ENCODE assay signal across 1 cellular context in the genomic region with DNA sequence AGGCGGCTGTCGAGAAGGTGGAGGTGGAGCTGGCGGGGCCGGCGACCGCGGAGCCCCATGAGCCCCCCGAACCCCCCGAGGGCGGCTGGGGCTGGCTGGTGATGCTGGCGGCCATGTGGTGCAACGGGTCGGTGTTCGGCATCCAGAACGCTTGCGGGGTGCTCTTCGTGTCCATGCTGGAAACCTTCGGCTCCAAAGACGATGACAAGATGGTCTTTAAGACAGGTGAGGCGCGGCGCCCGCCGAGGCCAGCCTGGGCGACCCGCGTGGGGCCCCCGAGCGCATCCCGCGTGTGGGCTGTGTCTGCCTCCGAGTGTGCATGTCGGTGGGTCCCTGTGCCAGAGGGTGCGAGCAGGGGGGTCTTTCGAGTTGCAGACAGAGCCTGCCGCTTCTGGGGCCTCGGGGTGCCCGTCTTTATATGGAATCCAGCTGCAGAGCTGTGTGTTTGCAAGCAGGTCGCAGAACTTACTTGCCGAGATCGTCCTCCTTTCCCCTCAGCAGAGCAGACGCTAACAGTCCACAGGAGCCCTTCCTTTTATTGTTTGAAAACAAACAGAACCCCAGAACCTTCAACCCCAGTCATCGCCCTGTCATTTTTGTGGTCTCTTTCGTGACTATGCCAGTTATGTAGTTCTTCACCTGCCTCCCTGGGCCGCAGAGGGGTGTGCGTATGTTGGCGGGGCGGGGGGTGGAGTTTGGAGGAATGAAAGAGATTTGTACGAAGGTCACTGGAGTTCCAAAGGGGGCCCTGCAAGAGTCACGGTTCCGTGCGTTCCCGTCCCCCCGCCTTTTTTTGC.
TF ChIP-seq lines count a peak whose summit lies in the region.

No MANE protein-coding gene starts in this region.

TF ChIP-seq in IMR-90, 13 proteins besides CTCF, POLR2A, EP300 and RAD21:
- TF ChIP-seq USF2 (IDR thresholded peaks at IDR 0.05; ENCODE audit: low read depth, low read length), result no peak
- no peak for TF ChIP-seq NFE2L2 (IDR thresholded peaks at IDR 0.05; ENCODE audit: low read depth, low read length)
- TF ChIP-seq BHLHE40 (IDR thresholded peaks at IDR 0.05; ENCODE audit: low read depth, low read length), result no peak
- TF ChIP-seq SMC3 (IDR thresholded peaks at IDR 0.05; ENCODE audit: low read depth, low read length), result no peak
- TF ChIP-seq RCOR1 (IDR thresholded peaks at IDR 0.05; ENCODE audit: insufficient replicate concordance, low read length), result no peak
- TF ChIP-seq ELK1 (IDR thresholded peaks at IDR 0.05; ENCODE audit: borderline replicate concordance, low read depth, low read length), result no peak
- TF ChIP-seq MAZ (IDR thresholded peaks at IDR 0.05; ENCODE audit: borderline replicate concordance, low read depth, low read length), result no peak
- TF ChIP-seq MAFK (IDR thresholded peaks at IDR 0.05; ENCODE audit: low read depth, low read length), result no peak
- TF ChIP-seq CHD1 (IDR thresholded peaks at IDR 0.05; ENCODE audit: low read depth, low read length), result no peak
- TF ChIP-seq RFX5 (IDR thresholded peaks at IDR 0.05; ENCODE audit: low read depth, low read length), result no peak
- TF ChIP-seq CEBPB (IDR thresholded peaks at IDR 0.05; ENCODE audit: low read depth, low read length), result no peak
